ENCODE assay signal across 20 cellular contexts in the genomic region with DNA sequence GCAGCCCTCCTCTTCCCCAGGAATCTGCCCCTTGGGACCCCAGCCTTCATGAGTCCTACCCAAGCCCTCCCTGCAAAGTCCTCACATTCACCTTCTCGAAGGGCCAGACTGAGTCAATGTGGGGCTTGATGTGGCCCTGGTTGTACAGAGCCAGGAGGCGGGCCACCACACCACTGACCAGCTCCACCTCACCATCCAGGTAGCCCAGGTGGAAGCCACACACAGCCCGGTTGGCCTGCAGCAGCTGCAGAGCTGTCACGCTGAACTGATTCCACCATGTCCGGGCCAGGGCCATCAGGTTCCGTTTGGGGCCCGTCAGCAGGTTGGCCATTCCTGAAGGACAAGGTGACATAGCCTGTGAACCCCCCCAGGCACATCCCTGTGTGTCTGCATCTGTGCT. TPM values are rescaled to one million over a fixed set of nuclear protein-coding genes. Genes with fewer than 3 reads are reported as not detected.
DNase-seq lines count a peak whose midpoint lies in the region; ATAC-seq and TF ChIP-seq lines count a peak whose summit lies in the region.
"Had no signal": no experiment of that assay in that cellular context is flagged by ENCODE, and none has a peak within 500 bp of the region (broad histone marks: within the 10 kb centered on the region; RNA-seq: fewer than 3 reads in every experiment).

No MANE protein-coding gene starts in this region.

- H3K27me3 ChIP-seq in right atrium auricular region (no peaks in the 10 kb centered on the region), esophagus muscularis mucosa (no peaks in the 10 kb centered on the region), psoas muscle (ENCODE audit: insufficient read depth in 3 of 3, low read length in 2 of 3) (no peaks in the 10 kb centered on the region), colonic mucosa (no peaks in the 10 kb centered on the region)
- H3K27me3 ChIP-seq: body of pancreas had no signal

- intact Hi-C loops in left ventricle myocardium superior (cut with micrococcal nuclease), result no loop called here
- intact Hi-C loops in esophagus muscularis mucosa (cut with DNase I), result no loop called here
- intact Hi-C loops in psoas muscle (cut with DNase I), result no loop called here
- intact Hi-C loops in colonic mucosa (cut with DNase I), result no loop called here

- TF ChIP-seq POLR2A in esophagus muscularis mucosa (IDR thresholded peaks at IDR 0.05; ENCODE audit: low read depth), result no peak

- DNase-seq in right atrium auricular region (ENCODE audit: low spot score) (no peak), left ventricle myocardium superior (no peak), esophagus muscularis mucosa (ENCODE audit: extremely low spot score) (no peak), psoas muscle (no peak), NCI-H146 (lab: John Stamatoyannopoulos, UW) (no peak), DMS 273 treated with DMSO at 0.1 percent for 48 hours (lab: John Stamatoyannopoulos, UW) (no peak), colonic mucosa (no peak), omental fat pad (ENCODE audit: low spot score) (no peak)
- DNase-seq: activated CD4-positive, alpha-beta memory T cell treated with anti-CD3 and anti-CD28 coated beads for 36 hours; Caco-2; effector memory CD8-positive, alpha-beta T cell; foreskin melanocyte; GF-D8; NCI-H1930; NCI-H510A treated with DMSO at 0.1 percent for 48 hours; occipital lobe had no signal

- TF ChIP-seq CTCF in right atrium auricular region (IDR thresholded peaks at IDR 0.05), result no peak
- no peak for TF ChIP-seq CTCF in esophagus muscularis mucosa (IDR thresholded peaks at IDR 0.05)
- TF ChIP-seq CTCF in psoas muscle (IDR thresholded peaks at IDR 0.05), result no peak
- no peak for TF ChIP-seq CTCF in colonic mucosa (IDR thresholded peaks at IDR 0.05)
- TF ChIP-seq CTCF in omental fat pad (IDR thresholded peaks at IDR 0.05), result no peak

- H3K36me3 ChIP-seq in right atrium auricular region (peaks cover 28% of the 10 kb centered on the region), esophagus muscularis mucosa (peaks cover 12 to 69% (median 60%) of the 10 kb centered on the region in 4 donors), psoas muscle (ENCODE audit: insufficient read depth in 1 of 2, low read depth in 1 of 2) (peaks cover 0 to 52% of the 10 kb centered on the region in 2 donors), colonic mucosa (no peaks in the 10 kb centered on the region)

- ATAC-seq in left ventricle myocardium superior (no peak), psoas muscle (no peak), omental fat pad (ENCODE audit: low FRiP score) (no peak)
- ATAC-seq: activated T-helper 17 cell treated with anti-CD3 and anti-CD28 coated beads, Interleukin-2, amount 50 U/mL, for 72 hours; effector memory CD8-positive, alpha-beta T cell had no signal

- H3K27ac ChIP-seq in right atrium auricular region, result peak overlapping the region; percentile 64 to 75
- H3K27ac ChIP-seq in esophagus muscularis mucosa (replicated peaks in 1 of 4), result peak overlapping the region; percentile 58 to 75 (median 66)
- peak overlapping the region; percentile 46 for H3K27ac ChIP-seq in psoas muscle
- H3K27ac ChIP-seq in colonic mucosa, result no peak overlapping the region
- H3K27ac ChIP-seq: body of pancreas, SK-N-MC had no signal

- H3K4me3 ChIP-seq in right atrium auricular region (no peak overlapping the region), esophagus muscularis mucosa (no peak overlapping the region), psoas muscle (no peak overlapping the region), colonic mucosa (no peak overlapping the region)
- H3K4me3 ChIP-seq: body of pancreas, SK-N-MC had no signal

- H3K4me1 ChIP-seq in right atrium auricular region (peaks cover 0 to 89% of the 10 kb centered on the region in 2 donors), esophagus muscularis mucosa (peaks cover 81 to 92% (median 86%) of the 10 kb centered on the region in 4 donors), psoas muscle (peaks cover 11% of the 10 kb centered on the region), colonic mucosa (no peaks in the 10 kb centered on the region)

- TF ChIP-seq EP300 in esophagus muscularis mucosa (IDR thresholded peaks at IDR 0.05), result no peak

- H3K9ac ChIP-seq in colonic mucosa (ENCODE audit: low read depth in 2 of 2, low read length in 2 of 2), result no peak overlapping the region

- WGBS in esophagus muscularis mucosa, result 91% methylated on average over 6 of the region's 7 CpGs
- 84 to 88% (median 85%) methylated on average over 7 of the region's 7 CpGs for WGBS in psoas muscle, 3 donors

- H3K9me3 ChIP-seq in right atrium auricular region, result no peaks in the 10 kb centered on the region
- H3K9me3 ChIP-seq in esophagus muscularis mucosa, result no peaks in the 10 kb centered on the region
- no peaks in the 10 kb centered on the region for H3K9me3 ChIP-seq in psoas muscle
- H3K9me3 ChIP-seq in colonic mucosa, result no peaks in the 10 kb centered on the region
- H3K9me3 ChIP-seq: body of pancreas, Caco-2 had no signal

RNA-seq across cellular contexts. Expression of a gene that starts 6.0 kb away (rescaled TPM):
- total RNA-seq in right atrium auricular region (10 to 100 TPM; 51.4 to 99.8 TPM), left ventricle myocardium superior (77.0 TPM), esophagus muscularis mucosa (100 to 1,000 TPM; 106 to 190 (median 139) TPM), psoas muscle (10 to 100 TPM; 20.0 to 50.6 (median 34.1) TPM), colonic mucosa (10 to 100 TPM; 33.2 to 61.5 TPM), omental fat pad (100 to 1,000 TPM; 147 to 304 (median 233) TPM)
- 10 to 100 TPM; 19.2 to 20.2 (median 19.7) TPM for polyA plus RNA-seq in psoas muscle

RNA-seq across cellular contexts. Expression of a gene that starts 8.8 kb away (rescaled TPM):
- 1 to 10 TPM in 1 of 2 donors, under 1 TPM in 1; 0.63 to 3.5 TPM for total RNA-seq in right atrium auricular region
- 0.82 TPM for total RNA-seq in left ventricle myocardium superior
- 1 to 10 TPM; 2.7 to 3.2 (median 2.8) TPM for total RNA-seq in esophagus muscularis mucosa
- total RNA-seq in psoas muscle, result under 1 TPM; 0.04 to 0.22 (median 0.16) TPM
- polyA plus RNA-seq in psoas muscle, result under 1 TPM; 0.04 to 0.09 (median 0.04) TPM
- total RNA-seq in colonic mucosa, result under 1 TPM; 0.30 to 0.56 TPM
- 1 to 10 TPM in 1 of 4 donors, under 1 TPM in 3; 0.25 to 1.1 (median 0.64) TPM for total RNA-seq in omental fat pad
- total RNA-seq: activated T-helper 17 cell treated with anti-CD3 and anti-CD28 coated beads, Interleukin-2, amount 50 U/mL, for 72 hours; HT-29 had no signal

RNA-seq across cellular contexts. Expression of a gene that starts 9.6 kb away (rescaled TPM):
- total RNA-seq in right atrium auricular region (10 to 100 TPM; 11.4 to 19.0 TPM), left ventricle myocardium superior (13.2 TPM), esophagus muscularis mucosa (10 to 100 TPM; 21.2 to 36.1 (median 28.8) TPM), psoas muscle (1 to 10 TPM; 4.6 to 6.5 (median 6.2) TPM), colonic mucosa (10 to 100 TPM; 25.9 to 27.9 TPM), omental fat pad (100 to 1,000 TPM in 1 of 4 donors, 10 to 100 TPM in 3; 29.1 to 108 (median 34.4) TPM)
- 1 to 10 TPM; 4.2 to 7.8 (median 6.5) TPM for polyA plus RNA-seq in psoas muscle

RNA-seq across cellular contexts. Expression of a gene that starts 18.0 kb away (rescaled TPM):
- total RNA-seq in right atrium auricular region (1,000 to 10,000 TPM in 1 of 2 donors, 100 to 1,000 TPM in 1; 551 to 1,071 TPM), left ventricle myocardium superior (694 TPM), esophagus muscularis mucosa (1,000 to 10,000 TPM; 1,126 to 2,755 (median 1,417) TPM), psoas muscle (1,000 to 10,000 TPM in 1 of 4 donors, 100 to 1,000 TPM in 3; 506 to 1,045 (median 824) TPM), colonic mucosa (100 to 1,000 TPM; 707 to 851 TPM), omental fat pad (1,000 to 10,000 TPM in 3 of 4 donors, 100 to 1,000 TPM in 1; 852 to 1,453 (median 1,237) TPM)
- polyA plus RNA-seq in psoas muscle, result 1,000 to 10,000 TPM; 2,533 to 3,118 (median 2,913) TPM

RNA-seq across cellular contexts. Expression of a gene that starts 35.9 kb away (rescaled TPM):
- total RNA-seq in right atrium auricular region, result 10 to 100 TPM in 1 of 2 donors, 1 to 10 TPM in 1; 9.9 to 11.1 TPM
- 12.7 TPM for total RNA-seq in left ventricle myocardium superior
- total RNA-seq in esophagus muscularis mucosa, result 10 to 100 TPM; 13.3 to 19.1 (median 16.5) TPM
- 10 to 100 TPM in 2 of 4 donors, 1 to 10 TPM in 2; 8.7 to 16.8 (median 12.8) TPM for total RNA-seq in psoas muscle
- polyA plus RNA-seq in psoas muscle, result 10 to 100 TPM; 10.4 to 17.8 (median 10.6) TPM
- total RNA-seq in colonic mucosa, result 10 to 100 TPM; 18.7 to 22.3 TPM
- 10 to 100 TPM in 2 of 4 donors, 1 to 10 TPM in 2; 8.5 to 12.4 (median 10.6) TPM for total RNA-seq in omental fat pad
